21 cellular contexts compared by ENCODE assay signal in the genomic region with DNA sequence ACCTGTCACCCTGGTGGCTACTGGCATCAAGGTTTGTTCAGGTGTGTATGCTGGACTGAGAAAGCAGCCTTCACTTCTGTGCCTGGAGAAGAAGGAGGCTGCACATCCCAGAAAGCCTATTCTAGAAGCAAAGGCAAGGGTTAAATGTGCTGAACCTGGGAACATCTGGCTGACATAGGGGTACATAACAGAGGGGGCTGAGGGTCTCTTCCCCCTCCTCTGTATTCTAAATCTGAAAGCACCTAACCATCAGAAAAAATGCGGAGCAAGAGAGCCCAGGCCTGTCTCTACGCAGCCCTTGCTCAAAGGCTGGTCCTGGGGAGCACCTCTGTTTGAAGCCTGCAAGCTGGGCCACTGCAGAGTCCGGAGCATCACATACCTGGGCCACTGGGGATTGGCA. TPM values are rescaled to one million over a fixed set of nuclear protein-coding genes. Genes with fewer than 3 reads are reported as not detected.
DNase-seq lines count a peak whose midpoint lies in the region; ATAC-seq and TF ChIP-seq lines count a peak whose summit lies in the region.
"Had no signal": no experiment of that assay in that cellular context is flagged by ENCODE, and none has a peak within 500 bp of the region (broad histone marks: within the 10 kb centered on the region; RNA-seq: fewer than 3 reads in every experiment).

No MANE protein-coding gene starts in this region.

- H2AFZ ChIP-seq in PC-9: no peak overlapping the region
- H2AFZ ChIP-seq: GM23248 had no signal

- no peak for TF ChIP-seq CTCF in right atrium auricular region (IDR thresholded peaks at IDR 0.05)
- no peak for TF ChIP-seq CTCF in heart left ventricle (IDR thresholded peaks at IDR 0.05)
- no peak for TF ChIP-seq CTCF in PC-9 (conservative IDR thresholded peaks at IDR 0.05)
- TF ChIP-seq CTCF in vagina (IDR thresholded peaks at IDR 0.05): no peak

- no peaks in the 10 kb centered on the region for H3K79me2 ChIP-seq in PC-9 (ENCODE audit: low read depth)

- H3K36me3 ChIP-seq in right atrium auricular region (no peaks in the 10 kb centered on the region), heart left ventricle (no peaks in the 10 kb centered on the region), PC-9 (ENCODE audit: low read depth) (no peaks in the 10 kb centered on the region), vagina (no peaks in the 10 kb centered on the region)
- H3K36me3 ChIP-seq: HAP-1 had no signal

- no peaks in the 10 kb centered on the region for H3K9me2 ChIP-seq in PC-9 (ENCODE audit: insufficient read depth)

- POLR2A ChIA-PET in PC-9 (lab: Charles Lee; ENCODE audit: unreplicated experiment): no interaction called here

- CTCF ChIA-PET in PC-9 (lab: Charles Lee): no interaction called here

- H3K27me3 ChIP-seq in right atrium auricular region (no peaks in the 10 kb centered on the region), heart left ventricle (peaks cover 0 to 14% (median 0%) of the 10 kb centered on the region in 9 donors), PC-9 (ENCODE audit: insufficient read depth, low read depth) (no peaks in the 10 kb centered on the region), vagina (no peaks in the 10 kb centered on the region)

- H3K4me1 ChIP-seq in right atrium auricular region (no peaks in the 10 kb centered on the region), heart left ventricle (no peaks in the 10 kb centered on the region), PC-9 (replicated peaks; ENCODE audit: insufficient read depth) (peaks cover 45% of the 10 kb centered on the region), vagina (no peaks in the 10 kb centered on the region)
- H3K4me1 ChIP-seq: HAP-1 had no signal

- ATAC-seq in heart left ventricle (no peak), HG02970 (IDR thresholded peaks at IDR 0.05; ENCODE audit: low FRiP score, unreplicated experiment) (no peak)

- H3K27ac ChIP-seq in right atrium auricular region (no peak overlapping the region), heart left ventricle (no peak overlapping the region), PC-9 (peak overlapping the region; percentile 24; the same call in 1 of the 2 replicates), vagina (no peak overlapping the region)
- H3K27ac ChIP-seq: GM23248 had no signal

- H4K20me1 ChIP-seq in PC-9 (ENCODE audit: insufficient read depth): no peaks in the 10 kb centered on the region

- TF ChIP-seq POLR2A in heart left ventricle (IDR thresholded peaks at IDR 0.05): no peak
- no peak for TF ChIP-seq POLR2A in vagina (IDR thresholded peaks at IDR 0.05)

- peak; percentile 49 for DNase-seq in right atrium auricular region (ENCODE audit: low spot score)
- DNase-seq in heart left ventricle: no peak
- no peak for DNase-seq in PC-9
- peak; percentile 24 for DNase-seq in islet precursor cell
- peak; percentile 37 to 69 for DNase-seq in vagina (ENCODE audit: extremely low spot score in 2 of 2)
- DNase-seq in GOT3 (lab: John Stamatoyannopoulos, UW): no peak
- no peak for DNase-seq in hypothalamus (lab: John Stamatoyannopoulos, UW)
- DNase-seq: 8988T; C1 segment of cervical spinal cord; Calu3; CD4-positive, alpha-beta memory T cell; COR-L47; DMS53; DMS79 treated with DMSO at 0.1 percent for 48 hours; GF-D8; GM23248; HFFc6 had no signal

- H3K9me3 ChIP-seq in right atrium auricular region (no peaks in the 10 kb centered on the region), heart left ventricle (peaks cover 0 to 2% (median 0%) of the 10 kb centered on the region in 12 donors), PC-9 (ENCODE audit: insufficient read depth, low read depth) (no peaks in the 10 kb centered on the region), vagina (no peaks in the 10 kb centered on the region)
- H3K9me3 ChIP-seq: HAP-1 had no signal

- 74 to 77% (median 75%) methylated on average over 3 of the region's 3 CpGs for WGBS in heart left ventricle, 4 donors

- H3F3A ChIP-seq in PC-9 (ENCODE audit: insufficient read depth, low read depth): peaks cover 34% of the 10 kb centered on the region

- no peak overlapping the region for H3K4me2 ChIP-seq in PC-9

- H3K4me3 ChIP-seq in right atrium auricular region: no peak overlapping the region
- no peak overlapping the region for H3K4me3 ChIP-seq in heart left ventricle
- no peak overlapping the region for H3K4me3 ChIP-seq in PC-9
- no peak overlapping the region for H3K4me3 ChIP-seq in vagina
- H3K4me3 ChIP-seq: GM23248, HAP-1 had no signal

- BruUV-seq in PC-9 (replicated peaks; lab: Mats Ljungman, UMichigan): no TSS peak

- intact Hi-C loops in heart left ventricle (cut with DNase I): no loop called here
- intact Hi-C loops in PC-9 (cut with micrococcal nuclease; ENCODE audit: unreplicated experiment): no loop called here
- intact Hi-C loops in vagina (cut with DNase I): no loop called here

RNA-seq across cellular contexts. Expression of a gene that starts 53.2 kb away (rescaled TPM):
- total RNA-seq in right atrium auricular region (not detected), heart left ventricle (under 1 TPM in 4 of 9 donors, not detected in 5; 0.11 to 0.39 (median 0.24) TPM), PC-9 (2021) (not detected in 2 replicates), vagina (3.7 TPM)
- polyA plus RNA-seq in heart left ventricle: under 1 TPM in 1 of 2 donors, not detected in 1; 0.01 TPM
- total RNA-seq: Calu3; CD4-positive, alpha-beta memory T cell; G401; GM23248; HFFc6 had no signal
- polyA plus RNA-seq: BJ; CD4-positive, alpha-beta memory T cell; GM23248 had no signal

Comparison
In these comparisons a context has a peak if more than half of its experiments do, and no peak if none do; other contexts are left out.
1. DNase-seq: peak in right atrium auricular region (single experiment), islet precursor cell (single experiment) and vagina (2 of 2); none in heart left ventricle (0 of 5), PC-9 (0 of 2), GOT3 (single experiment) and hypothalamus (0 of 51).